38 cellular contexts compared by ENCODE assay signal in genomic region chr15:73849641-73850040, GRCh38. TPM values are rescaled to one million over a fixed set of nuclear protein-coding genes. Genes with fewer than 3 reads are reported as not detected.
"Had no signal": no experiment of that assay in that cellular context is flagged by ENCODE, and none has a peak within 500 bp of the region (broad histone marks: within the 10 kb centered on the region; RNA-seq: fewer than 3 reads in every experiment).

No MANE protein-coding gene starts in this region.

- DNase-seq: activated CD4-positive, alpha-beta memory T cell treated with anti-CD3 and anti-CD28 coated beads, Interleukin-2, amount 10 ng/mL, durations not matched to agents 7 days and 5 days; activated CD4-positive, alpha-beta T cell treated with anti-CD3 and anti-CD28 coated beads for 36 hours; activated CD4-positive, alpha-beta T cell treated with anti-CD3 and anti-CD28 coated beads, Interleukin-2, amount 10 ng/mL, durations not matched to agents 7 days and 5 days; activated CD4-positive, alpha-beta T cell treated with anti-CD3 and anti-CD28 coated beads, Interleukin-2, amount 50 U/mL, for 4 hours; activated CD4-positive, CD25-positive, alpha-beta regulatory T cell; activated CD4-positive, CD25-positive, alpha-beta regulatory T cell treated with anti-CD3 and anti-CD28 coated beads, Interleukin-2, amount 50 U/mL, for 72 hours; activated CD8-positive, alpha-beta memory T cell treated with anti-CD3 and anti-CD28 coated beads for 24 hours; activated effector memory CD4-positive, alpha-beta T cell treated with Interleukin-2 at 50 U/mL for 16 hours; activated naive CD4-positive, alpha-beta T cell treated with anti-CD3 and anti-CD28 coated beads for 36 hours; activated naive CD8-positive, alpha-beta T cell treated with anti-CD3 and anti-CD28 coated beads for 36 hours; activated naive CD8-positive, alpha-beta T cell treated with anti-CD3 and anti-CD28 coated beads, Interleukin-2, amount 50 U/mL, for 24 hours; activated T-cell treated with anti-CD3 and anti-CD28 coated beads, Interleukin-2, amount 50 U/mL, for 4 hours; adrenal gland; amygdala; aorta; central memory CD4-positive, alpha-beta T cell; cortex of kidney; effector CD8-positive, alpha-beta T cell; esophagus squamous epithelium; foreskin melanocyte; heart right ventricle; T-helper 2 cell had no signal

- H3K9me3 ChIP-seq: adrenal gland, breast epithelium, esophagus squamous epithelium, gastroesophageal sphincter, heart right ventricle had no signal

- ATAC-seq: activated CD4-positive, alpha-beta T cell treated with anti-CD3 and anti-CD28 coated beads for 36 hours; activated naive CD8-positive, alpha-beta T cell treated with anti-CD3 and anti-CD28 coated beads, Interleukin-2, amount 50 U/mL, for 24 hours; activated T-cell treated with anti-CD3 and anti-CD28 coated beads, Interleukin-2, amount 50 U/mL, for 4 hours; activated T-helper 17 cell treated with anti-CD3 and anti-CD28 coated beads, Interleukin-2, amount 50 U/mL, for 72 hours; gastroesophageal sphincter; heart right ventricle had no signal

- H3K36me3 ChIP-seq: adrenal gland, breast epithelium, cardiac muscle cell, esophagus squamous epithelium, gastroesophageal sphincter, heart right ventricle had no signal

- H3K4me3 ChIP-seq: adrenal gland, breast epithelium, cardiac muscle cell, esophagus squamous epithelium, gastroesophageal sphincter, heart right ventricle, hepatocyte had no signal

- H3K4me1 ChIP-seq: adrenal gland, breast epithelium, esophagus squamous epithelium, gastroesophageal sphincter had no signal

- H3K27me3 ChIP-seq: adrenal gland, cardiac muscle cell, heart right ventricle had no signal

- H3K27ac ChIP-seq: adrenal gland, breast epithelium, cardiac muscle cell, epithelial cell of prostate, esophagus squamous epithelium, gastroesophageal sphincter, heart right ventricle, hepatocyte had no signal

- FAIRE-seq: colon, endometrium, endothelial cell of umbilical vein had no signal

RNA-seq across cellular contexts. Expression of gene TBC1D21, which starts 23.7 kb away (rescaled TPM):
- total RNA-seq: activated CD4-positive, alpha-beta memory T cell treated with anti-CD3 and anti-CD28 coated beads, Interleukin-2, amount 10 ng/mL, durations not matched to agents 7 days and 5 days; activated CD4-positive, alpha-beta T cell treated with anti-CD3 and anti-CD28 coated beads for 36 hours; activated CD4-positive, alpha-beta T cell treated with anti-CD3 and anti-CD28 coated beads, Interleukin-2, amount 10 ng/mL, durations not matched to agents 7 days and 5 days; activated naive CD4-positive, alpha-beta T cell treated with anti-CD3 and anti-CD28 coated beads for 36 hours; activated naive CD8-positive, alpha-beta T cell treated with anti-CD3 and anti-CD28 coated beads for 36 hours; activated T-cell treated with anti-CD3 and anti-CD28 coated beads, Interleukin-2, amount 50 U/mL, for 4 hours; activated T-helper 17 cell treated with anti-CD3 and anti-CD28 coated beads, Interleukin-2, amount 50 U/mL, for 72 hours; adrenal gland; aorta; breast epithelium; cardiac muscle cell; chondrocyte; dermis microvascular lymphatic vessel endothelial cell; endothelial cell of umbilical vein; esophagus squamous epithelium; fibroblast of lung; fibroblast of villous mesenchyme; gastroesophageal sphincter; glomerular endothelial cell; heart right ventricle; hepatocyte; T-helper 1 cell treated with Interleukin-12 subunit alpha and Interleukin-12 subunit beta and Interleukin-4 antibody, amounts not matched to agents 30 ng/mL and 1 ng/mL, for 36 hours had no signal
- polyA plus RNA-seq: adrenal gland, aorta, cardiac muscle cell, endothelial cell of umbilical vein, esophagus, fibroblast of lung, heart right ventricle, hepatocyte had no signal
